Comparison of ENCODE assay signal across 27 cellular contexts in the genomic region with DNA sequence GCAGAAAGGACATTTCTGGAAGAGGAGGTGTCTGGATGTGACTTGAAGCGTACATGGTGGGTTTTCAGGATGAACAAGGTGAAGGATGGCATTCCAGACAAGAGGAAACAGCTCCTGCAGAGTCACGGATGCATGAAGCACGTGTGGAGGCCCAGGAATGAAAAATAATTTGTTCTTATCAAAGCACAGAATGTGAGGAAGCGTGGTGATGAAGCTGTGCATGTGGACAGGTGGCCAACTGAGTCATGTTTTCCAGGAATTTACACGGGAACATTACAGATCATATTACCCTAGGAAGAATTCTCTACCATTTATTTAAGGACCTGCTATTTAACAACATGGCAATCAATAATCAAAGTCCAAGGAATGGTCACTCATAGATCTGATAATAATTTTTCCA.
"Had no signal": no experiment of that assay in that cellular context is flagged by ENCODE, and none has a peak within 500 bp of the region (broad histone marks: within the 10 kb centered on the region; RNA-seq: fewer than 3 reads in every experiment).

No MANE protein-coding gene starts in this region.

- H3K4me1 Mint-ChIP-seq: activated naive CD4-positive, alpha-beta T cell treated with anti-CD3 and anti-CD28 coated beads, Interleukin-2, amount 10 ng/mL, durations not matched to agents 7 days and 5 days; activated naive CD8-positive, alpha-beta T cell treated with anti-CD3 and anti-CD28 coated beads, Interleukin-2, amount 10 ng/mL, durations not matched to agents 7 days and 5 days had no signal

- H3K36me3 Mint-ChIP-seq: activated CD4-positive, alpha-beta memory T cell treated with anti-CD3 and anti-CD28 coated beads for 36 hours; brain; mesothelial cell of epicardium; naive thymus-derived CD4-positive, alpha-beta T cell had no signal

- DNase-seq: activated CD4-positive, alpha-beta memory T cell treated with anti-CD3 and anti-CD28 coated beads for 36 hours; activated CD4-positive, alpha-beta T cell treated with anti-CD3 and anti-CD28 coated beads, Interleukin-2, amount 10 ng/mL, durations not matched to agents 24 days and 14 days; activated CD4-positive, CD25-positive, alpha-beta regulatory T cell treated with anti-CD3 and anti-CD28 coated beads, Interleukin-2, amount 50 U/mL, for 72 hours; activated CD8-positive, alpha-beta memory T cell treated with anti-CD3 and anti-CD28 coated beads, Interleukin-2, amount 50 U/mL, for 4 hours; activated gamma-delta T cell; activated naive CD4-positive, alpha-beta T cell treated with anti-CD3 and anti-CD28 coated beads, Interleukin-2, amount 10 ng/mL, durations not matched to agents 7 days and 5 days; activated naive CD8-positive, alpha-beta T cell treated with anti-CD3 and anti-CD28 coated beads, Interleukin-2, amount 10 ng/mL, durations not matched to agents 7 days and 5 days; activated T-cell treated with anti-CD3 and anti-CD28 coated beads, Interleukin-2, amount 50 U/mL, for 1 hour; central memory CD4-positive, alpha-beta T cell; effector CD4-positive, alpha-beta T cell; esophagus squamous epithelium; foreskin melanocyte; left ventricle myocardium superior; naive thymus-derived CD4-positive, alpha-beta T cell; nucleus accumbens; pancreas; stimulated activated CD4-positive, alpha-beta T cell treated with anti-CD3 and anti-CD28 coated beads, Interleukin-2, amount 100 ng/mL, for 48 hours; stimulated activated naive CD4-positive, alpha-beta T cell treated with Interleukin-2 at 50 U/mL for 16 hours; T-helper 2 cell had no signal

- FAIRE-seq: islet of Langerhans, pancreas, urothelium cell line had no signal

- H3K27me3 ChIP-seq: ascending aorta, esophagus squamous epithelium, pancreas, tibial nerve had no signal

- H3K36me3 ChIP-seq: ascending aorta, esophagus squamous epithelium, pancreas, prostate gland, tibial nerve had no signal

- H3K4me3 ChIP-seq: ascending aorta, esophagus squamous epithelium, pancreas, prostate gland, tibial nerve had no signal

- H3K27me3 Mint-ChIP-seq: activated CD4-positive, alpha-beta memory T cell treated with anti-CD3 and anti-CD28 coated beads for 36 hours; brain had no signal

- H3K27ac Mint-ChIP-seq: activated CD4-positive, alpha-beta memory T cell treated with anti-CD3 and anti-CD28 coated beads for 36 hours; activated CD4-positive, alpha-beta T cell treated with anti-CD3 and anti-CD28 coated beads, Interleukin-2, amount 10 ng/mL, durations not matched to agents 24 days and 14 days; activated naive CD4-positive, alpha-beta T cell treated with anti-CD3 and anti-CD28 coated beads, Interleukin-2, amount 10 ng/mL, durations not matched to agents 7 days and 5 days; activated naive CD8-positive, alpha-beta T cell treated with anti-CD3 and anti-CD28 coated beads, Interleukin-2, amount 10 ng/mL, durations not matched to agents 7 days and 5 days; mesothelial cell of epicardium; naive thymus-derived CD4-positive, alpha-beta T cell had no signal

- H3K9me3 Mint-ChIP-seq: activated CD4-positive, alpha-beta memory T cell treated with anti-CD3 and anti-CD28 coated beads for 36 hours; activated naive CD4-positive, alpha-beta T cell treated with anti-CD3 and anti-CD28 coated beads, Interleukin-2, amount 10 ng/mL, durations not matched to agents 7 days and 5 days; activated naive CD8-positive, alpha-beta T cell treated with anti-CD3 and anti-CD28 coated beads, Interleukin-2, amount 10 ng/mL, durations not matched to agents 7 days and 5 days; brain; mesothelial cell of epicardium; naive thymus-derived CD4-positive, alpha-beta T cell; neural crest cell had no signal

- H3K27ac ChIP-seq: pancreas, prostate gland had no signal

- H3K4me1 ChIP-seq: pancreas, prostate gland had no signal

- H3K4me3 Mint-ChIP-seq: activated CD4-positive, alpha-beta memory T cell treated with anti-CD3 and anti-CD28 coated beads for 36 hours; activated CD4-positive, alpha-beta T cell treated with anti-CD3 and anti-CD28 coated beads, Interleukin-2, amount 10 ng/mL, durations not matched to agents 24 days and 14 days; activated naive CD4-positive, alpha-beta T cell treated with anti-CD3 and anti-CD28 coated beads, Interleukin-2, amount 10 ng/mL, durations not matched to agents 7 days and 5 days; activated naive CD8-positive, alpha-beta T cell treated with anti-CD3 and anti-CD28 coated beads, Interleukin-2, amount 10 ng/mL, durations not matched to agents 7 days and 5 days; brain; mesothelial cell of epicardium; naive thymus-derived CD4-positive, alpha-beta T cell; neural crest cell had no signal

- H3K9me3 ChIP-seq: ascending aorta, esophagus squamous epithelium, prostate gland, tibial nerve had no signal
